Comparison of ENCODE assay signal across 8 cellular contexts in the genomic region with DNA sequence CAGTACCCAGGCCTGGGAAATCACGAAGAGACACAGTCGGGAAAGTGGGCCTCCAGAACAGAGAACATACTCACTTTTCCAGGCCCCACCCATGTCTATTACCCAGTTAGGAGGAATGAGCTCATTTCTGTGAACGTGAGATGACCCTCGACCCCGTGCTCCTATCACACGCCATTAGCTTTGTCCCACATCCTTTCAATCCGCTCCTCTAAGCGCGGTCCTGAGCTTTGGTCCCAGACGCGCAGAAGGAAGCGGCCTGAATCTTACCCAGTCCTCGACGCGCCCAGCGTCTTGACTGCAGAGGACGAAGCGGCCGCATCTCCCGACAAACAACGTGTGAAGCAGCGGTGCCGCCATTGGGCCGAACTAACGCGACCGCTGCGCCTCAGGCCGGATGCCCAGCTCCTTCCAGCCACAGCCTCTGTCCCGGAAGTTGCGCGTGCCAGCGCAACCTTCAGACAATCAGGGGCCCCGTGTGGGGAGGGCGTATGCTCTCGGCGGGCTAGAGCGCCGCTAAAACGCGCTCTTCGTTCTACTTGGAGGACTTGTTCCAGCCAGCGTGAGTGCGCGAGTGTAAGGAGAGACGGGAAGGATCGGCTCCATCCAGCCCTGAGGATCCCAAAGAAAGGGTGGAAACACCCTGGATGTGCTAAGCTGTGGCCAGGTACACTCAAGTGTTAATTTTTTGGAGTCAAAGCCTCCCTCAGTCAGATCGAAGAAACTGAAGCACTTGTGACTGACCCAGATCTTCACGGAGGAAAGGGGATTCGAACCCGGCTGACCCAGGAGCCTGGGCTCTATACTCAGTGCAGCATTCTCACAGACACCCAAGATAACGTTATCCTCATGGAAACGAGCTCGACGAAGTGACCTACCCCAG. TPM values are rescaled to one million over a fixed set of nuclear protein-coding genes. Genes with fewer than 3 reads are reported as not detected.
DNase-seq lines count a peak whose midpoint lies in the region; ATAC-seq and TF ChIP-seq lines count a peak whose summit lies in the region.
"Not testable (repeated sequence)": the region's sequence is repeated elsewhere in the genome, so short reads cannot be mapped to it uniquely, and the experiment has no call there.

No MANE protein-coding gene starts in this region.

- peaks cover 0 to 15% of the 10 kb centered on the region in 2 donors for H3K36me3 ChIP-seq in left lung

- CTCF ChIA-PET in activated CD4-positive, alpha-beta T cell treated with anti-CD3 and anti-CD28 coated beads, Interleukin-2, amount 10 ng/mL, durations not matched to agents 7 days and 5 days (lab: Charles Lee): interaction anchor here (0.6 to 0.9 kb wide), 3 partner anchors 119 to 872 kb away, joined by 3 read pairs; partner anchors contain the start of gene UQCRC2

- peak overlapping the region; percentile 94 for H3K27ac Mint-ChIP-seq in activated CD4-positive, alpha-beta T cell treated with anti-CD3 and anti-CD28 coated beads, Interleukin-2, amount 10 ng/mL, durations not matched to agents 7 days and 5 days

- intact Hi-C loops in left lung (cut with DNase I): not testable (repeated sequence)

- DNase-seq in AG20443 (ENCODE audit: low spot score) (peak; percentile 64), NCI-H460 (ENCODE audit: extremely low read depth, low read depth) (peak; percentile 41), dedifferentiated amniotic fluid mesenchymal stem cell (ENCODE audit: extremely low spot score) (peak; percentile 43), left lung (peak; percentile 77 to 91)
- peak; percentile 67 for DNase-seq in activated CD4-positive, alpha-beta T cell treated with anti-CD3 and anti-CD28 coated beads, Interleukin-2, amount 10 ng/mL, durations not matched to agents 7 days and 5 days
- peak; percentile 58 to 64 for DNase-seq in stimulated activated CD4-positive, alpha-beta T cell treated with anti-CD3 and anti-CD28 coated beads, Interleukin-15, amount 100 ng/mL, for 48 hours (ENCODE audit: low read depth in 2 of 2)

- H3K9me3 ChIP-seq in left lung: not testable (repeated sequence)

- not testable (repeated sequence) for TF ChIP-seq CTCF in left lung (IDR thresholded peaks at IDR 0.05)

- peaks cover 24% of the 10 kb centered on the region for H3K4me1 Mint-ChIP-seq in activated CD4-positive, alpha-beta T cell treated with anti-CD3 and anti-CD28 coated beads, Interleukin-2, amount 10 ng/mL, durations not matched to agents 7 days and 5 days

- peaks cover 0 to 21% of the 10 kb centered on the region in 2 donors for H3K4me1 ChIP-seq in left lung

- H3K4me3 Mint-ChIP-seq in activated CD4-positive, alpha-beta T cell treated with anti-CD3 and anti-CD28 coated beads, Interleukin-2, amount 10 ng/mL, durations not matched to agents 7 days and 5 days: peak overlapping the region; percentile 86

- not testable (repeated sequence) for H3K9me3 Mint-ChIP-seq in activated CD4-positive, alpha-beta T cell treated with anti-CD3 and anti-CD28 coated beads, Interleukin-2, amount 10 ng/mL, durations not matched to agents 7 days and 5 days

- H3K27me3 Mint-ChIP-seq in activated CD4-positive, alpha-beta T cell treated with anti-CD3 and anti-CD28 coated beads, Interleukin-2, amount 10 ng/mL, durations not matched to agents 7 days and 5 days: not testable (repeated sequence)

- not testable (repeated sequence) for H3K36me3 Mint-ChIP-seq in activated CD4-positive, alpha-beta T cell treated with anti-CD3 and anti-CD28 coated beads, Interleukin-2, amount 10 ng/mL, durations not matched to agents 7 days and 5 days (ENCODE audit: low read depth)

- H3K27ac ChIP-seq in left lung: peak overlapping the region; percentile 74 to 86

- POLR2A ChIA-PET in activated CD4-positive, alpha-beta T cell treated with anti-CD3 and anti-CD28 coated beads, Interleukin-2, amount 10 ng/mL, durations not matched to agents 7 days and 5 days (lab: Charles Lee): interaction anchor here (0.6 kb wide), 1 partner anchor 204 kb away, joined by 3 read pairs; no protein-coding TSS in a partner anchor

- ATAC-seq in HG03378 (IDR thresholded peaks at IDR 0.05; ENCODE audit: unreplicated experiment) (peak; percentile 76), left lung (peak; percentile 98)

- H3K27me3 ChIP-seq in left lung: not testable (repeated sequence)

- peak overlapping the region; percentile 47 to 56 for H3K4me3 ChIP-seq in left lung

- peak; percentile 88 for TF ChIP-seq POLR2A in GM19099 (IDR thresholded peaks at IDR 0.05; ENCODE audit: extremely low read depth, insufficient read length, low read depth)

RNA-seq across cellular contexts. Expression of gene NPIPB4, which starts 37.3 kb away (rescaled TPM):
- total RNA-seq in NCI-H460 (2014; rRNA removed; shearing (Covaris generic)): 17.4 and 26.2 TPM in 2 replicates
- 10.5 and 15.8 TPM in 2 replicates for polyA plus RNA-seq in NCI-H460 (2014; cell fraction: nucleus; rRNA removed)
- total RNA-seq in activated CD4-positive, alpha-beta T cell treated with anti-CD3 and anti-CD28 coated beads, Interleukin-2, amount 10 ng/mL, durations not matched to agents 7 days and 5 days: 100 to 1,000 TPM; 148 to 169 TPM
- 100 to 1,000 TPM in 1 of 2 donors, 10 to 100 TPM in 1; 86.3 to 203 TPM for total RNA-seq in left lung

Comparison
In these comparisons a context has a peak if more than half of its experiments do, and no peak if none do; other contexts are left out.
1. Peak in every context shown above with its lines: DNase-seq, ATAC-seq, H3K4me3 ChIP-seq and H3K27ac ChIP-seq.